8 cellular contexts compared by ENCODE assay signal in the genomic region with DNA sequence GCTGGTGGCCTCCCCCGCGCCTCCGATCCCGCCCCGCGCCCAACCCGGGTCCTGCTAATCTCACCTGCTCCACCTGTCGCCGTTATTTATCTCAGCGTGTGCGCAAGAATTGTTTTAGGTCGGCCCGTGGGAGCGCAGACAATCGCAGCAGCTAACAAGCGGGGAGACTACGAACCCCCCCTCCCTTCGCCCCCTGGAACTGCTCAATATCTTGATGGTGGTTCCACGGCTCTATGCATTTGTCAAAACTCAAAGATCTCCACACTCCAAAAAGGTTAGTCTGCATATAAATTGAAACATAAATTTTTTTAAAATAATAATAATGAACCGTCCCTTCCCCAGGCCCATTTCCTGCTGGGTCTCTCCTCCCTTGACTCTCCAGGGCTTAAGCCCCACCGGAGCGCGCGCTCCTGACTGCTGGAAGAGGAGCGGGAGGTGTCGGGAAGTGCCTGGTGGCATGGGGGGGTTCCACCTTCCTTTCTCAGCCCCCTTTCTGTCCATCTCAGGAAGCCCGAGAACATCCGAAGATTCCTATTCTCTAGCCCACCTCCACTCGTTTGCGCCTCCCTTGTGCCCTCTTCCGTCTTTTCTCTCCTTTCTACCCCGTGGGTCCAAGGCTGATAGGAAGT. TPM values are rescaled to one million over a fixed set of nuclear protein-coding genes. Genes with fewer than 3 reads are reported as not detected.
DNase-seq lines count a peak whose midpoint lies in the region; ATAC-seq and TF ChIP-seq lines count a peak whose summit lies in the region.

No MANE protein-coding gene starts in this region.

- peaks cover 54% of the 10 kb centered on the region for H3K27me3 Mint-ChIP-seq in activated CD4-positive, alpha-beta T cell treated with anti-CD3 and anti-CD28 coated beads, Interleukin-2, amount 10 ng/mL, durations not matched to agents 24 days and 14 days

- peak; percentile 43 for DNase-seq in stimulated activated CD4-positive, alpha-beta T cell treated with anti-CD3 and anti-CD28 coated beads, Interleukin-1b, Interleukin-23, amount 100 ng/mL, for 48 hours
- DNase-seq in stimulated activated CD4-positive, alpha-beta T cell treated with anti-CD3 and anti-CD28 coated beads, Interleukin-12 subunit alpha, Interleukin-12 subunit beta, amount 100 ng/mL, for 4 hours = no peak
- DNase-seq in activated CD4-positive, alpha-beta T cell treated with anti-CD3 and anti-CD28 coated beads, Interleukin-2, amount 10 ng/mL, durations not matched to agents 24 days and 14 days = no peak
- DNase-seq in fibroblast of the aortic adventitia (ENCODE audit: low read depth) = no peak
- DNase-seq in spleen = no peak
- no peak for DNase-seq in NCI-H524 treated with DMSO at 0.1 percent for 48 hours (lab: John Stamatoyannopoulos, UW)

- 21 to 25% (median 22%) methylated on average over 32 of the region's 32 CpGs for WGBS in spleen, 5 donors

- no peaks in the 10 kb centered on the region for H3K36me3 ChIP-seq in spleen

- H3K27ac ChIP-seq in spleen = peak overlapping the region in 3 of 8 donors; percentile 53 to 86 (median 83)

- no peak for ATAC-seq in HG03439 (IDR thresholded peaks at IDR 0.05; ENCODE audit: unreplicated experiment)
- no peak for ATAC-seq in HG03135 (IDR thresholded peaks at IDR 0.05; ENCODE audit: unreplicated experiment)

- H3K4me1 Mint-ChIP-seq in activated CD4-positive, alpha-beta T cell treated with anti-CD3 and anti-CD28 coated beads, Interleukin-2, amount 10 ng/mL, durations not matched to agents 24 days and 14 days = peaks cover 26% of the 10 kb centered on the region

- H3K4me3 ChIP-seq in fibroblast of the aortic adventitia (ENCODE audit: low read depth, low read length) (peak overlapping the region; percentile 73), spleen (peak overlapping the region; percentile 59 to 91 (median 69))

- H3K36me3 Mint-ChIP-seq in activated CD4-positive, alpha-beta T cell treated with anti-CD3 and anti-CD28 coated beads, Interleukin-2, amount 10 ng/mL, durations not matched to agents 24 days and 14 days (ENCODE audit: low read depth) = peaks cover 4% of the 10 kb centered on the region

- no peaks in the 10 kb centered on the region for H3K9me3 Mint-ChIP-seq in activated CD4-positive, alpha-beta T cell treated with anti-CD3 and anti-CD28 coated beads, Interleukin-2, amount 10 ng/mL, durations not matched to agents 24 days and 14 days

- peak overlapping the region; percentile 97 for H3K4me3 Mint-ChIP-seq in activated CD4-positive, alpha-beta T cell treated with anti-CD3 and anti-CD28 coated beads, Interleukin-2, amount 10 ng/mL, durations not matched to agents 24 days and 14 days

- H3K4me1 ChIP-seq in spleen = peaks cover 6 to 65% (median 42%) of the 10 kb centered on the region in 6 donors

- H3K27ac Mint-ChIP-seq in activated CD4-positive, alpha-beta T cell treated with anti-CD3 and anti-CD28 coated beads, Interleukin-2, amount 10 ng/mL, durations not matched to agents 24 days and 14 days = no peak overlapping the region

- intact Hi-C loops in activated CD4-positive, alpha-beta T cell treated with anti-CD3 and anti-CD28 coated beads, Interleukin-2, amount 10 ng/mL, durations not matched to agents 24 days and 14 days (cut with micrococcal nuclease) = loop anchor here (5.0 kb wide), 3 partner anchors 93 to 267 kb away; a partner anchor contains a TSS
- intact Hi-C loops in spleen (cut with DNase I; ENCODE audit: low total_unique reads) = no loop called here

- TF ChIP-seq POLR2A in spleen (IDR thresholded peaks at IDR 0.05) = no peak

- H3K9me3 ChIP-seq in spleen = no peaks in the 10 kb centered on the region

- H3K27me3 ChIP-seq in spleen (replicated peaks in 1 of 7) = peaks cover 0 to 59% (median 37%) of the 10 kb centered on the region in 7 donors

- TF ChIP-seq CTCF in fibroblast of the aortic adventitia (IDR thresholded peaks at IDR 0.05; ENCODE audit: insufficient read depth, low read length) = no peak
- TF ChIP-seq CTCF in spleen (IDR thresholded peaks at IDR 0.05 in 8 of 11, conservative IDR thresholded peaks at IDR 0.05 in 3 of 11) = no peak

RNA-seq across cellular contexts. Expression of a gene that starts 1.6 kb away (rescaled TPM):
- total RNA-seq in activated CD4-positive, alpha-beta T cell treated with anti-CD3 and anti-CD28 coated beads, Interleukin-2, amount 10 ng/mL, durations not matched to agents 24 days and 14 days = 2.6 and 2.8 TPM in 2 replicates
- total RNA-seq in fibroblast of the aortic adventitia (ENCODE audit: low replicate concordance) (5.1 and 11.4 TPM in 2 replicates), spleen (10 to 100 TPM in 6 of 7 donors, 1 to 10 TPM in 1; 1.7 to 33.8 (median 12.0) TPM)
- 1 to 10 TPM in 2 of 3 donors, under 1 TPM in 1; 0.51 to 2.9 (median 2.4) TPM for polyA plus RNA-seq in spleen
